Comparison of ENCODE assay signal across 8 cellular contexts in the genomic region with DNA sequence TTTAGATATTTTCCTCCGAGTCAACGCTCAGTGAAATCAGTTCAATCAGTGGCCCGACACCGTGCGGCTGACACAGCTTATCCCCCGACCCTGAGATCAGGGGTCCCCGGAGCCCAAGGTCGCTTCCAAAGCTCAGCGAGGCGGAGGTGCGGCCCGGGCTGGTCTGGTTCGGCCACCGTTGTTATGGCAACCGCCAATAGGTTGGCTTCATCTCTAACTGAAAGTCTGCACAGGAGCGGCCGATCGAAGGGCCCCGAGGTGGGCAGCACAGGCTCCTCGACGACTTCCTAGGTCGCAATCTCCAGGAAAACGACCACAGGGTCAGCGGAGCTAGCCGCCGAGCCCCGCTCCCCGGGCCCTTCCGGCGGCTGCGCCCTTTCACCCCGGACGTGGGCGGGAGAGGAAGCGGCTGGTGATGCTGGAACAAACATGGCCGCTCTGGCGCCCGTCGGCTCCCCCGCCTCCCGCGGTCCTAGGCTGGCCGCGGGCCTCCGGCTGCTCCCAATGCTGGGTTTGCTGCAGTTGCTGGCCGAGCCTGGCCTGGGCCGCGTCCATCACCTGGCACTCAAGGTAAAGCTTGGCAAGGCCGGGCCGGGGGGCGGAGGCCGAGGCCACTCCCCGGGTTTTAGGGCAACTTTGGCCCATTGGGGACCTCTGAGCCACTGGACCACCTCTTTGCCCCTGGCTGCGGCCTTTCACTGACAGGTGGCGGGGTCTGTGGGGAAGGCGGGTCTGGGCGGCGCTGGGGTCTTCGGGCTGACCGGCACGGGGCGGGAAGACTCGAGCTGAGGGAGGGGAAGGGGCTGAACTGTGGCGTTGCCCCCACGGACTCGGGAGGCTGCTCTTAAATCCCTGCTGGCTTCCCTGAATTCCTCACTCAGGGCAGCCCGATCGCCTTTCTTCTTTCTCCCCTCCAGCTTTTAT. TPM values are rescaled to one million over a fixed set of nuclear protein-coding genes. Genes with fewer than 3 reads are reported as not detected.
DNase-seq lines count a peak whose midpoint lies in the region; ATAC-seq and TF ChIP-seq lines count a peak whose summit lies in the region.

Gene GPR107 (plus strand): TSS at position 403 of the 924 bp plus-strand sequence. CDS start 27 bp downstream, at position 430.

- no peaks in the 10 kb centered on the region for H3K27me3 ChIP-seq in CD4-positive, CD25-positive, alpha-beta regulatory T cell (ENCODE audit: control insufficient read depth, insufficient read depth, low read length)

- H3K4me3 Mint-ChIP-seq in CD4-positive, CD25-positive, alpha-beta regulatory T cell = peak within 1 kb of the TSS; percentile 94 to 99 (median 96)
- peak within 1 kb of the TSS; percentile 95 for H3K4me3 Mint-ChIP-seq in activated T-helper 2 cell treated with anti-CD3 and anti-CD28 coated beads, Interferon-gamma antibody, Interleukin-2, Interleukin-4, amounts not matched to agents 10 μg/mL and 5 μg/mL and 100 μg/mL, durations not matched to agents 14 hours and 24 hours and 36 hours (ENCODE audit: low read depth)
- peak within 1 kb of the TSS; percentile 91 for H3K4me3 Mint-ChIP-seq in natural killer cell

- DNase-seq in CD4-positive, CD25-positive, alpha-beta regulatory T cell = peak; percentile 71 to 77 (median 77)
- DNase-seq in HT-29 (ENCODE audit: low spot score) (peak; percentile 77), RPMI8226 (peak; percentile 84), fibroblast of mammary gland (ENCODE audit: low read depth) (peak; percentile 55), natural killer cell (peak; percentile 78)
- DNase-seq in activated T-helper 2 cell treated with anti-CD3 and anti-CD28 coated beads, Interferon-gamma antibody, Interleukin-2, Interleukin-4, amounts not matched to agents 10 μg/mL and 5 μg/mL and 100 μg/mL, durations not matched to agents 14 hours and 24 hours and 36 hours (ENCODE audit: low spot score) = peak; percentile 71
- peak; percentile 89 for DNase-seq in stimulated activated naive CD8-positive, alpha-beta T cell treated with anti-CD3 and anti-CD28 coated beads, Interleukin-15, Interleukin-2, amounts not matched to agents 100 U/mL and 50 U/mL, for 24 hours

- peaks cover 5% of the 10 kb centered on the region for H3K36me3 Mint-ChIP-seq in CD4-positive, CD25-positive, alpha-beta regulatory T cell
- H3K36me3 Mint-ChIP-seq in activated T-helper 2 cell treated with anti-CD3 and anti-CD28 coated beads, Interferon-gamma antibody, Interleukin-2, Interleukin-4, amounts not matched to agents 10 μg/mL and 5 μg/mL and 100 μg/mL, durations not matched to agents 14 hours and 24 hours and 36 hours (ENCODE audit: low read depth) = peaks cover 9% of the 10 kb centered on the region
- no peaks in the 10 kb centered on the region for H3K36me3 Mint-ChIP-seq in natural killer cell

- TF ChIP-seq CTCF in fibroblast of mammary gland (conservative IDR thresholded peaks at IDR 0.05; ENCODE audit: control insufficient read depth, insufficient read depth, low read depth, low read length) = no peak
- no peak for TF ChIP-seq CTCF in natural killer cell (IDR thresholded peaks at IDR 0.05)

- H3K9me3 ChIP-seq in CD4-positive, CD25-positive, alpha-beta regulatory T cell (ENCODE audit: control insufficient read depth in 2 of 2, low read length in 2 of 2) = no peaks in the 10 kb centered on the region

- no peaks in the 10 kb centered on the region for H3K27me3 Mint-ChIP-seq in CD4-positive, CD25-positive, alpha-beta regulatory T cell
- no peaks in the 10 kb centered on the region for H3K27me3 Mint-ChIP-seq in activated T-helper 2 cell treated with anti-CD3 and anti-CD28 coated beads, Interferon-gamma antibody, Interleukin-2, Interleukin-4, amounts not matched to agents 10 μg/mL and 5 μg/mL and 100 μg/mL, durations not matched to agents 14 hours and 24 hours and 36 hours (ENCODE audit: low read depth)
- no peaks in the 10 kb centered on the region for H3K27me3 Mint-ChIP-seq in natural killer cell (ENCODE audit: low read depth in 2 of 2)

- ATAC-seq in CD4-positive, CD25-positive, alpha-beta regulatory T cell (ENCODE audit: low read depth in 2 of 2) = peak; percentile 91 to 96
- ATAC-seq in GM19397 (IDR thresholded peaks at IDR 0.05; ENCODE audit: unreplicated experiment) = peak; percentile 81
- ATAC-seq in natural killer cell = peak; percentile 97 to 98 (median 98)
- ATAC-seq in stimulated activated naive CD8-positive, alpha-beta T cell treated with anti-CD3 and anti-CD28 coated beads, Interleukin-15, Interleukin-2, amounts not matched to agents 100 U/mL and 50 U/mL, for 24 hours = peak; percentile 94

- peaks cover 23% of the 10 kb centered on the region for H3K4me1 ChIP-seq in CD4-positive, CD25-positive, alpha-beta regulatory T cell (ENCODE audit: control insufficient read depth, insufficient read depth, low read length, poor library complexity, severe bottlenecking)

- H3K36me3 ChIP-seq in CD4-positive, CD25-positive, alpha-beta regulatory T cell (ENCODE audit: control insufficient read depth, insufficient read depth, low read length) = no peaks in the 10 kb centered on the region

- H3K27ac ChIP-seq in CD4-positive, CD25-positive, alpha-beta regulatory T cell (ENCODE audit: insufficient read depth, low read length, poor library complexity, severe bottlenecking) = peak within 1 kb of the TSS; percentile 91

- H3K4me3 ChIP-seq in CD4-positive, CD25-positive, alpha-beta regulatory T cell (ENCODE audit: low read depth, low read length) = peak within 1 kb of the TSS; percentile 86
- peak within 1 kb of the TSS; percentile 90 for H3K4me3 ChIP-seq in fibroblast of mammary gland (ENCODE audit: control insufficient read depth, low read depth, low read length)

- no peaks in the 10 kb centered on the region for H3K9me3 Mint-ChIP-seq in CD4-positive, CD25-positive, alpha-beta regulatory T cell
- H3K9me3 Mint-ChIP-seq in activated T-helper 2 cell treated with anti-CD3 and anti-CD28 coated beads, Interferon-gamma antibody, Interleukin-2, Interleukin-4, amounts not matched to agents 10 μg/mL and 5 μg/mL and 100 μg/mL, durations not matched to agents 14 hours and 24 hours and 36 hours = no peaks in the 10 kb centered on the region
- no peaks in the 10 kb centered on the region for H3K9me3 Mint-ChIP-seq in natural killer cell

- intact Hi-C loops in activated T-helper 2 cell treated with anti-CD3 and anti-CD28 coated beads, Interferon-gamma antibody, Interleukin-2, Interleukin-4, amounts not matched to agents 10 μg/mL and 5 μg/mL and 100 μg/mL, durations not matched to agents 14 hours and 24 hours and 36 hours (cut with micrococcal nuclease) = loop anchor here (1.0 kb wide), 1 partner anchor 10 kb away; the partner anchor contains the start of gene FNBP1
- intact Hi-C loops in natural killer cell (cut with micrococcal nuclease) = no loop called here

- peak within 1 kb of the TSS; percentile 87 to 95 (median 94) for H3K27ac Mint-ChIP-seq in CD4-positive, CD25-positive, alpha-beta regulatory T cell
- H3K27ac Mint-ChIP-seq in activated T-helper 2 cell treated with anti-CD3 and anti-CD28 coated beads, Interferon-gamma antibody, Interleukin-2, Interleukin-4, amounts not matched to agents 10 μg/mL and 5 μg/mL and 100 μg/mL, durations not matched to agents 14 hours and 24 hours and 36 hours = peak within 1 kb of the TSS; percentile 89
- peak within 1 kb of the TSS; percentile 88 to 91 for H3K27ac Mint-ChIP-seq in natural killer cell

- H3K4me1 Mint-ChIP-seq in CD4-positive, CD25-positive, alpha-beta regulatory T cell = peaks cover 11 to 53% (median 28%) of the 10 kb centered on the region in 4 donors
- peaks cover 21% of the 10 kb centered on the region for H3K4me1 Mint-ChIP-seq in activated T-helper 2 cell treated with anti-CD3 and anti-CD28 coated beads, Interferon-gamma antibody, Interleukin-2, Interleukin-4, amounts not matched to agents 10 μg/mL and 5 μg/mL and 100 μg/mL, durations not matched to agents 14 hours and 24 hours and 36 hours (ENCODE audit: low read depth)
- peaks cover 4 to 15% of the 10 kb centered on the region in 2 donors for H3K4me1 Mint-ChIP-seq in natural killer cell

RNA-seq across cellular contexts. Expression of gene GPR107, which starts in this region (rescaled TPM):
- total RNA-seq in CD4-positive, CD25-positive, alpha-beta regulatory T cell = 29.9 TPM
- polyA plus RNA-seq in CD4-positive, CD25-positive, alpha-beta regulatory T cell = 1 to 10 TPM; 2.8 to 4.5 (median 3.1) TPM
- 12.0 and 13.8 TPM in 2 replicates for total RNA-seq in HT-29 (2014; rRNA removed; shearing (Covaris generic))
- 22.3 and 23.7 TPM in 2 replicates for total RNA-seq in activated T-helper 2 cell treated with anti-CD3 and anti-CD28 coated beads, Interferon-gamma antibody, Interleukin-2, Interleukin-4, amounts not matched to agents 10 μg/mL and 5 μg/mL and 100 μg/mL, durations not matched to agents 14 hours and 24 hours and 36 hours
- total RNA-seq in natural killer cell = 10 to 100 TPM; 32.9 to 49.5 (median 41.8) TPM

Comparison
In these comparisons a context has a peak if more than half of its experiments do, and no peak if none do; other contexts are left out.
1. Peak in every context shown above with its lines: DNase-seq, ATAC-seq, H3K4me3 ChIP-seq and H3K27ac ChIP-seq.